In genomic region chr5:168851902-168852321, GRCh38 we compare ENCODE assay signal across 9 cellular contexts.
A peak's percentile ranks its signal among the peaks of the same experiment; 100 is the strongest.
DNase-seq lines count a peak whose midpoint lies in the region; ATAC-seq, FAIRE-seq and TF ChIP-seq lines count a peak whose summit lies in the region.
"Had no signal": no experiment of that assay in that cellular context is flagged by ENCODE, and none has a peak within 500 bp of the region (broad histone marks: within the 10 kb centered on the region; RNA-seq: fewer than 3 reads in every experiment).

No MANE protein-coding gene starts in this region.

- H3K4me1 ChIP-seq in mesenchymal stem cell (ENCODE audit: control insufficient read depth, insufficient read depth, low read depth, low read length), result no peaks in the 10 kb centered on the region
- H3K4me1 ChIP-seq in ovary (ENCODE audit: insufficient read depth), result no peaks in the 10 kb centered on the region

- H3K4me3 ChIP-seq in mesenchymal stem cell (ENCODE audit: insufficient read depth in 1 of 2, low read depth in 1 of 2, low read length in 2 of 2) (no peak overlapping the region), ovary (no peak overlapping the region)

- no peak overlapping the region for H3K4ac ChIP-seq in mesenchymal stem cell (ENCODE audit: low read depth in 1 of 2, low read length in 2 of 2)

- FAIRE-seq in D721Med (lab: Jason Lieb, UNC), result no peak

- ATAC-seq in HG02642 (IDR thresholded peaks at IDR 0.05; ENCODE audit: poor library complexity, unreplicated experiment), result peak; percentile 60

- no peak overlapping the region for H4K91ac ChIP-seq in mesenchymal stem cell (ENCODE audit: low read length)

- no peaks in the 10 kb centered on the region for H3K9me3 Mint-ChIP-seq in T-helper 1 cell treated with Interleukin-12 subunit alpha and Interleukin-12 subunit beta and Interleukin-4 antibody, amounts not matched to agents 30 μg/mL and 1 μg/mL, for 36 hours

- no peak overlapping the region for H4K8ac ChIP-seq in mesenchymal stem cell (ENCODE audit: low read length)

- H2BK12ac ChIP-seq in mesenchymal stem cell (ENCODE audit: low read length in 2 of 2), result no peak overlapping the region

- H2BK120ac ChIP-seq in mesenchymal stem cell (ENCODE audit: low read depth, low read length), result no peak overlapping the region

- no peak overlapping the region for H3K18ac ChIP-seq in mesenchymal stem cell (ENCODE audit: low read depth in 1 of 2, low read length in 2 of 2)

- H3K27me3 ChIP-seq in mesenchymal stem cell (ENCODE audit: control insufficient read depth in 1 of 2, insufficient read depth in 1 of 2, low read length in 2 of 2), result no peaks in the 10 kb centered on the region
- H3K27me3 ChIP-seq in ovary, result no peaks in the 10 kb centered on the region

- peak; percentile 64 for DNase-seq in GM04503 (ENCODE audit: low read depth)
- peak; percentile 49 for DNase-seq in mesenchymal stem cell
- DNase-seq in ovary, result no peak
- no peak for DNase-seq in D721Med (ENCODE audit: insufficient read length, low spot score)
- DNase-seq in GM03348 (ENCODE audit: low spot score), result no peak
- no peak for DNase-seq in globus pallidus (ENCODE audit: low spot score)

- no peak overlapping the region for H3K14ac ChIP-seq in mesenchymal stem cell (ENCODE audit: low read length in 2 of 2)

- H2AK5ac ChIP-seq in mesenchymal stem cell (ENCODE audit: low read length, severe bottlenecking), result no peak overlapping the region

- H3K27me3 Mint-ChIP-seq in T-helper 1 cell treated with Interleukin-12 subunit alpha and Interleukin-12 subunit beta and Interleukin-4 antibody, amounts not matched to agents 30 μg/mL and 1 μg/mL, for 36 hours (ENCODE audit: low read depth), result peaks cover 14% of the 10 kb centered on the region

- WGBS in mesenchymal stem cell, result 75% methylated on average over 2 of the region's 7 CpGs
- WGBS in ovary, 3 donors, result 71 to 74% (median 72%) methylated on average over 7 of the region's 7 CpGs

- H3K23ac ChIP-seq in mesenchymal stem cell (ENCODE audit: low read length in 2 of 2), result no peak overlapping the region

- TF ChIP-seq EP300 in ovary (IDR thresholded peaks at IDR 0.05), result no peak

- peak overlapping the region; percentile 37 for H3K4me3 Mint-ChIP-seq in T-helper 1 cell treated with Interleukin-12 subunit alpha and Interleukin-12 subunit beta and Interleukin-4 antibody, amounts not matched to agents 30 μg/mL and 1 μg/mL, for 36 hours
- H3K4me3 Mint-ChIP-seq: IgD-negative memory B cell had no signal

- H2AFZ ChIP-seq in mesenchymal stem cell (ENCODE audit: low read depth, low read length), result no peak overlapping the region

- peaks cover 0 to 26% of the 10 kb centered on the region in 2 experiments for H3K36me3 ChIP-seq in mesenchymal stem cell (ENCODE audit: control insufficient read depth in 1 of 2, insufficient read depth in 2 of 2, low read depth in 1 of 2, low read length in 2 of 2)
- no peaks in the 10 kb centered on the region for H3K36me3 ChIP-seq in ovary

- no peak for TF ChIP-seq CTCF in ovary (IDR thresholded peaks at IDR 0.05)
- no peak for TF ChIP-seq CTCF in D721Med (IDR thresholded peaks at IDR 0.05; ENCODE audit: insufficient read depth, missing control alignments)

- peak overlapping the region; percentile 31 for H3K27ac Mint-ChIP-seq in T-helper 1 cell treated with Interleukin-12 subunit alpha and Interleukin-12 subunit beta and Interleukin-4 antibody, amounts not matched to agents 30 μg/mL and 1 μg/mL, for 36 hours

- no peaks in the 10 kb centered on the region for H3K79me1 ChIP-seq in mesenchymal stem cell (replicated peaks; ENCODE audit: low read length, poor library complexity, severe bottlenecking)

- H3K36me3 Mint-ChIP-seq in T-helper 1 cell treated with Interleukin-12 subunit alpha and Interleukin-12 subunit beta and Interleukin-4 antibody, amounts not matched to agents 30 μg/mL and 1 μg/mL, for 36 hours (ENCODE audit: low read depth), result no peaks in the 10 kb centered on the region
- H3K36me3 Mint-ChIP-seq: IgD-negative memory B cell had no signal

- peaks cover 13% of the 10 kb centered on the region for H3K4me1 Mint-ChIP-seq in T-helper 1 cell treated with Interleukin-12 subunit alpha and Interleukin-12 subunit beta and Interleukin-4 antibody, amounts not matched to agents 30 μg/mL and 1 μg/mL, for 36 hours (ENCODE audit: low read depth)

- H3K9ac ChIP-seq in mesenchymal stem cell (ENCODE audit: low read length), result peak overlapping the region; percentile 64

- H3K9me3 ChIP-seq in mesenchymal stem cell (ENCODE audit: control insufficient read depth, low read length) (no peaks in the 10 kb centered on the region), ovary (no peaks in the 10 kb centered on the region)

- no peak for TF ChIP-seq POLR2A in ovary (IDR thresholded peaks at IDR 0.05)

- intact Hi-C loops in ovary (cut with DNase I), result no loop called here

- no peak overlapping the region for H2BK5ac ChIP-seq in mesenchymal stem cell (ENCODE audit: low read depth, low read length, poor library complexity, severe bottlenecking)

- H3K4me2 ChIP-seq in mesenchymal stem cell (ENCODE audit: low read length, poor library complexity, severe bottlenecking), result no peak overlapping the region

- no peak overlapping the region for H2BK15ac ChIP-seq in mesenchymal stem cell (ENCODE audit: low read depth, poor library complexity, severe bottlenecking)

- H3K27ac ChIP-seq in mesenchymal stem cell (ENCODE audit: low read length, poor library complexity, severe bottlenecking) (no peak overlapping the region), ovary (no peak overlapping the region)

Comparison
In these comparisons a context has a peak if more than half of its experiments do, and no peak if none do; other contexts are left out.
1. DNase-seq: peak in GM04503 (single experiment) and mesenchymal stem cell (single experiment); none in ovary (0 of 5), D721Med (single experiment), GM03348 (single experiment) and globus pallidus (single experiment).